In genomic region chr9:137500666-137501397, GRCh38 we compare ENCODE assay signal across 14 cellular contexts. TPM values are rescaled to one million over a fixed set of nuclear protein-coding genes. Genes with fewer than 3 reads are reported as not detected.
A peak's percentile ranks its signal among the peaks of the same experiment; 100 is the strongest.
DNase-seq lines count a peak whose midpoint lies in the region; ATAC-seq and TF ChIP-seq lines count a peak whose summit lies in the region.
"Had no signal": no experiment of that assay in that cellular context is flagged by ENCODE, and none has a peak within 500 bp of the region (broad histone marks: within the 10 kb centered on the region; RNA-seq: fewer than 3 reads in every experiment).

No MANE protein-coding gene starts in this region.

- no peak overlapping the region for H2BK15ac ChIP-seq in neuronal stem cell (ENCODE audit: low read length)

- H3K4ac ChIP-seq in neuronal stem cell (ENCODE audit: low read length), result peak overlapping the region; percentile 11

- no peak overlapping the region for H3K4me3 ChIP-seq in SJCRH30
- H3K4me3 ChIP-seq in neuronal stem cell (ENCODE audit: low read length in 2 of 2), result peak overlapping the region in 1 of 2 donors; percentile 59
- H3K4me3 ChIP-seq in brain microvascular endothelial cell (ENCODE audit: low read depth, low read length), result no peak overlapping the region
- H3K4me3 ChIP-seq: A549, GM23338 had no signal

- H3K18ac ChIP-seq in neuronal stem cell (ENCODE audit: low read length), result peak overlapping the region; percentile 80

- no peak overlapping the region for H3K14ac ChIP-seq in neuronal stem cell (ENCODE audit: low read length)

- TF ChIP-seq CTCF in brain microvascular endothelial cell (IDR thresholded peaks at IDR 0.05; ENCODE audit: low read depth, low read length, missing control alignments), result no peak

- no peaks in the 10 kb centered on the region for H3K79me1 ChIP-seq in neuronal stem cell (ENCODE audit: low read depth, low read length)

- H2AK5ac ChIP-seq in neuronal stem cell (ENCODE audit: low read depth, low read length), result peak overlapping the region; percentile 81

- H2AFZ ChIP-seq in neuronal stem cell (ENCODE audit: low read length), result no peak overlapping the region
- H2AFZ ChIP-seq: GM23338 had no signal

- no peak overlapping the region for H3K4me2 ChIP-seq in neuronal stem cell (ENCODE audit: insufficient read depth, low read length, poor library complexity, severe bottlenecking)
- H3K4me2 ChIP-seq: A549, GM23338, KMS-11 had no signal

- H4K91ac ChIP-seq in neuronal stem cell (ENCODE audit: low read depth, low read length, poor library complexity), result no peak overlapping the region

- H2BK120ac ChIP-seq in neuronal stem cell (ENCODE audit: low read depth, low read length), result no peak overlapping the region

- H3K36me3 ChIP-seq in SJCRH30 (no peaks in the 10 kb centered on the region), neuronal stem cell (replicated peaks in 1 of 2; ENCODE audit: control insufficient read depth in 2 of 2, insufficient read depth in 2 of 2, low read length in 2 of 2) (no peaks in the 10 kb centered on the region), brain microvascular endothelial cell (replicated peaks) (no peaks in the 10 kb centered on the region)

- no peak overlapping the region for H2BK12ac ChIP-seq in neuronal stem cell (ENCODE audit: low read length)

- DNase-seq in NCI-H146 (lab: John Stamatoyannopoulos, UW) (peak; percentile 23), NCI-H146 treated with DMSO at 0.1 percent for 48 hours (lab: John Stamatoyannopoulos, UW; ENCODE audit: unreplicated experiment) (no peak), SJCRH30 (peak; percentile 39 to 45), neuronal stem cell (ENCODE audit: low spot score) (no peak), brain microvascular endothelial cell (no peak), KG1 (lab: John Stamatoyannopoulos, UW) (no peak)
- DNase-seq: AML-193; CD8-positive, alpha-beta T cell; COR-L47 had no signal

- no CpG with 5 or more reads among the region's 45 CpGs for WGBS in neuronal stem cell (ENCODE audit: extremely low coverage in 2 of 2, insufficient read length in 2 of 2, insufficient replicate concordance in 1 of 2), 2 donors

- H2BK5ac ChIP-seq in neuronal stem cell (ENCODE audit: low read length), result peak overlapping the region; percentile 75

- H3K9me3 ChIP-seq in SJCRH30 (replicated peaks) (no peaks in the 10 kb centered on the region), neuronal stem cell (replicated peaks in 1 of 2; ENCODE audit: control insufficient read depth in 2 of 2, insufficient read depth in 1 of 2, low read depth in 1 of 2, low read length in 2 of 2) (peaks cover 0 to 11% of the 10 kb centered on the region in 2 donors)
- H3K9me3 ChIP-seq: A549 had no signal

- no peak overlapping the region for H4K8ac ChIP-seq in neuronal stem cell (ENCODE audit: low read depth, low read length)

- H3K27me3 ChIP-seq in SJCRH30 (no peaks in the 10 kb centered on the region), neuronal stem cell (ENCODE audit: control insufficient read depth in 3 of 3, insufficient read depth in 3 of 3, low read depth in 1 of 3, low read length in 3 of 3) (no peaks in the 10 kb centered on the region), brain microvascular endothelial cell (replicated peaks) (no peaks in the 10 kb centered on the region)

- H3K27ac ChIP-seq in SJCRH30 (peak overlapping the region; percentile 43), neuronal stem cell (replicated peaks; ENCODE audit: low read length) (no peak overlapping the region), brain microvascular endothelial cell (no peak overlapping the region)
- H3K27ac ChIP-seq: A549, KMS-11 had no signal

- in situ Hi-C loops in brain microvascular endothelial cell (cut with HindIII; ENCODE audit: low pct_ligation_motif_present, low sequenced_read_pairs), result no loop called here

- no peak for ATAC-seq in GM18861 (IDR thresholded peaks at IDR 0.05; ENCODE audit: unreplicated experiment)
- ATAC-seq: CD8-positive, alpha-beta T cell; GM23338 had no signal

- peak overlapping the region; percentile 21 for H3K9ac ChIP-seq in neuronal stem cell (ENCODE audit: low read depth, low read length, poor library complexity)
- H3K9ac ChIP-seq: KMS-11 had no signal

- peak overlapping the region; percentile 43 for H3K23ac ChIP-seq in neuronal stem cell (ENCODE audit: low read depth, low read length, poor library complexity)

- H3K4me1 ChIP-seq in SJCRH30 (peaks cover 11% of the 10 kb centered on the region; the same call in 1 of the 2 replicates), neuronal stem cell (ENCODE audit: control insufficient read depth in 2 of 2, insufficient read depth in 1 of 2, low read depth in 1 of 2, low read length in 2 of 2) (no peaks in the 10 kb centered on the region)

RNA-seq across cellular contexts. Expression of gene NSMF, which starts 41.7 kb away (rescaled TPM):
- 35.4 and 40.3 TPM in 2 replicates for total RNA-seq in SJCRH30 (2014; rRNA removed; shearing (Covaris generic))
- polyA plus RNA-seq in neuronal stem cell (2013, experiment 1 of 2), result 46.8 TPM
- 45.0 TPM for polyA plus RNA-seq in neuronal stem cell (2013, experiment 2 of 2)

RNA-seq across cellular contexts. Expression of gene PNPLA7, which starts 49.4 kb away (rescaled TPM):
- 0.14 and 0.43 TPM in 2 replicates for total RNA-seq in SJCRH30 (2014; rRNA removed; shearing (Covaris generic))
- 0.38 TPM for polyA plus RNA-seq in neuronal stem cell (2013, experiment 1 of 2)
- 0.29 TPM for polyA plus RNA-seq in neuronal stem cell (2013, experiment 2 of 2)

RNA-seq across cellular contexts. Expression of gene MRPL41, which starts 50.8 kb away (rescaled TPM):
- total RNA-seq in SJCRH30 (2014; rRNA removed; shearing (Covaris generic)), result 12.3 and 15.6 TPM in 2 replicates
- polyA plus RNA-seq in neuronal stem cell (2013, experiment 1 of 2), result 39.7 TPM
- polyA plus RNA-seq in neuronal stem cell (2013, experiment 2 of 2), result 37.4 TPM

RNA-seq across cellular contexts. Expression of gene ENTPD8, which starts 59.7 kb away (rescaled TPM):
- total RNA-seq in SJCRH30 (2014; rRNA removed; shearing (Covaris generic)), result not detected in 2 replicates
- polyA plus RNA-seq in neuronal stem cell (2013, experiment 1 of 2), result 0.03 TPM
- 0.04 TPM for polyA plus RNA-seq in neuronal stem cell (2013, experiment 2 of 2)
- total RNA-seq: CD8-positive, alpha-beta T cell had no signal
- polyA plus RNA-seq: BJ had no signal

Comparison
In these comparisons a context has a peak if more than half of its experiments do, and no peak if none do; other contexts are left out.
1. DNase-seq: peak in NCI-H146 (single experiment) and SJCRH30 (2 of 2); none in NCI-H146 treated with DMSO at 0.1 percent for 48 hours (single experiment), neuronal stem cell (single experiment), brain microvascular endothelial cell (single experiment) and KG1 (single experiment).